3 cellular contexts compared by ENCODE assay signal in genomic region chr5:177369913-177370487, GRCh38.
A peak's percentile ranks its signal among the peaks of the same experiment; 100 is the strongest.
TF ChIP-seq lines count a peak whose summit lies in the region.

No MANE protein-coding gene starts in this region.

TF ChIP-seq in HEK293, 187 proteins besides CTCF, POLR2A, EP300 and RAD21:
- TF ChIP-seq ZNF473 (tag by site-specific recombination; IDR thresholded peaks at IDR 0.05) (no peak), ZNF623 (tag by site-specific recombination; IDR thresholded peaks at IDR 0.05) (no peak), ZFHX2 (tag by site-specific recombination; conservative IDR thresholded peaks at IDR 0.05) (peak; percentile 0; the same call in 1 of the 2 replicates), ZNF26 (tag by site-specific recombination; IDR thresholded peaks at IDR 0.05) (no peak), ZBTB7A (tag by site-specific recombination; IDR thresholded peaks at IDR 0.05; ENCODE audit: low read depth) (no peak), ZNF777 (tag by site-specific recombination; IDR thresholded peaks at IDR 0.05; ENCODE audit: borderline replicate concordance) (no peak)
- TF ChIP-seq, protein P1, sequence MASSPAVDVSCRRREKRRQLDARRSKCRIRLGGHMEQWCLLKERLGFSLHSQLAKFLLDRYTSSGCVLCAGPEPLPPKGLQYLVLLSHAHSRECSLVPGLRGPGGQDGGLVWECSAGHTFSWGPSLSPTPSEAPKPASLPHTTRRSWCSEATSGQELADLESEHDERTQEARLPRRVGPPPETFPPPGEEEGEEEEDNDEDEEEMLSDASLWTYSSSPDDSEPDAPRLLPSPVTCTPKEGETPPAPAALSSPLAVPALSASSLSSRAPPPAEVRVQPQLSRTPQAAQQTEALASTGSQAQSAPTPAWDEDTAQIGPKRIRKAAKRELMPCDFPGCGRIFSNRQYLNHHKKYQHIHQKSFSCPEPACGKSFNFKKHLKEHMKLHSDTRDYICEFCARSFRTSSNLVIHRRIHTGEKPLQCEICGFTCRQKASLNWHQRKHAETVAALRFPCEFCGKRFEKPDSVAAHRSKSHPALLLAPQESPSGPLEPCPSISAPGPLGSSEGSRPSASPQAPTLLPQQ (tag by site-specific recombination; IDR thresholded peaks at IDR 0.05), result no peak

TF ChIP-seq in GM12878, 131 proteins besides CTCF, POLR2A, EP300 and RAD21:
- TF ChIP-seq DPF2 (IDR thresholded peaks at IDR 0.05) (peak; percentile 69), CHD2 (IDR thresholded peaks at IDR 0.05; ENCODE audit: borderline replicate concordance, low read depth, low read length) (no peak), BMI1 (IDR thresholded peaks at IDR 0.05; ENCODE audit: borderline replicate concordance) (no peak)

TF ChIP-seq in SK-N-SH, 30 proteins besides CTCF, POLR2A, EP300 and RAD21:
- TF ChIP-seq MAX (IDR thresholded peaks at IDR 0.05; ENCODE audit: low read depth) (no peak), TAF1 (IDR thresholded peaks at IDR 0.05; ENCODE audit: borderline replicate concordance, low read depth, low read length) (no peak), NRF1 (IDR thresholded peaks at IDR 0.05; ENCODE audit: low read depth, low read length) (no peak), SMC3 (IDR thresholded peaks at IDR 0.05; ENCODE audit: low read depth, low read length) (no peak), TCF12 (IDR thresholded peaks at IDR 0.05) (no peak), PBX3 (IDR thresholded peaks at IDR 0.05) (no peak), MEF2A (IDR thresholded peaks at IDR 0.05; ENCODE audit: borderline replicate concordance, low read depth) (no peak), GABPA (IDR thresholded peaks at IDR 0.05; ENCODE audit: low read depth) (no peak), GATA2 (CRISPR knock-in tag; IDR thresholded peaks at IDR 0.05) (no peak), MXI1 (IDR thresholded peaks at IDR 0.05; ENCODE audit: low read depth, low read length) (no peak), YY1 (IDR thresholded peaks at IDR 0.05; ENCODE audit: low read depth) (no peak), ELF1 (IDR thresholded peaks at IDR 0.05) (no peak), JUND (IDR thresholded peaks at IDR 0.05) (no peak), TEAD4 (IDR thresholded peaks at IDR 0.05; ENCODE audit: borderline replicate concordance, insufficient read depth) (no peak), RCOR1 (IDR thresholded peaks at IDR 0.05; ENCODE audit: low read length) (no peak), RXRA (IDR thresholded peaks at IDR 0.05; ENCODE audit: borderline replicate concordance, low read depth) (no peak), EZH2phosphoT487 (IDR thresholded peaks at IDR 0.05; ENCODE audit: borderline replicate concordance, low read depth) (no peak)
- TF ChIP-seq, protein P2, sequence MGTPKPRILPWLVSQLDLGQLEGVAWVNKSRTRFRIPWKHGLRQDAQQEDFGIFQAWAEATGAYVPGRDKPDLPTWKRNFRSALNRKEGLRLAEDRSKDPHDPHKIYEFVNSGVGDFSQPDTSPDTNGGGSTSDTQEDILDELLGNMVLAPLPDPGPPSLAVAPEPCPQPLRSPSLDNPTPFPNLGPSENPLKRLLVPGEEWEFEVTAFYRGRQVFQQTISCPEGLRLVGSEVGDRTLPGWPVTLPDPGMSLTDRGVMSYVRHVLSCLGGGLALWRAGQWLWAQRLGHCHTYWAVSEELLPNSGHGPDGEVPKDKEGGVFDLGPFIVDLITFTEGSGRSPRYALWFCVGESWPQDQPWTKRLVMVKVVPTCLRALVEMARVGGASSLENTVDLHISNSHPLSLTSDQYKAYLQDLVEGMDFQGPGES (IDR thresholded peaks at IDR 0.05; ENCODE audit: low read depth, low read length), result no peak
- TF ChIP-seq, protein P3, sequence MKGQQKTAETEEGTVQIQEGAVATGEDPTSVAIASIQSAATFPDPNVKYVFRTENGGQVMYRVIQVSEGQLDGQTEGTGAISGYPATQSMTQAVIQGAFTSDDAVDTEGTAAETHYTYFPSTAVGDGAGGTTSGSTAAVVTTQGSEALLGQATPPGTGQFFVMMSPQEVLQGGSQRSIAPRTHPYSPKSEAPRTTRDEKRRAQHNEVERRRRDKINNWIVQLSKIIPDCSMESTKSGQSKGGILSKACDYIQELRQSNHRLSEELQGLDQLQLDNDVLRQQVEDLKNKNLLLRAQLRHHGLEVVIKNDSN (IDR thresholded peaks at IDR 0.05; ENCODE audit: borderline replicate concordance, low read depth), result no peak
- TF ChIP-seq, protein P4, sequence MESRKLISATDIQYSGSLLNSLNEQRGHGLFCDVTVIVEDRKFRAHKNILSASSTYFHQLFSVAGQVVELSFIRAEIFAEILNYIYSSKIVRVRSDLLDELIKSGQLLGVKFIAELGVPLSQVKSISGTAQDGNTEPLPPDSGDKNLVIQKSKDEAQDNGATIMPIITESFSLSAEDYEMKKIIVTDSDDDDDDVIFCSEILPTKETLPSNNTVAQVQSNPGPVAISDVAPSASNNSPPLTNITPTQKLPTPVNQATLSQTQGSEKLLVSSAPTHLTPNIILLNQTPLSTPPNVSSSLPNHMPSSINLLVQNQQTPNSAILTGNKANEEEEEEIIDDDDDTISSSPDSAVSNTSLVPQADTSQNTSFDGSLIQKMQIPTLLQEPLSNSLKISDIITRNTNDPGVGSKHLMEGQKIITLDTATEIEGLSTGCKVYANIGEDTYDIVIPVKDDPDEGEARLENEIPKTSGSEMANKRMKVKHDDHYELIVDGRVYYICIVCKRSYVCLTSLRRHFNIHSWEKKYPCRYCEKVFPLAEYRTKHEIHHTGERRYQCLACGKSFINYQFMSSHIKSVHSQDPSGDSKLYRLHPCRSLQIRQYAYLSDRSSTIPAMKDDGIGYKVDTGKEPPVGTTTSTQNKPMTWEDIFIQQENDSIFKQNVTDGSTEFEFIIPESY (IDR thresholded peaks at IDR 0.05; ENCODE audit: borderline replicate concordance, low read depth), result no peak
